ENCODE assay signal across 31 cellular contexts in the genomic region with DNA sequence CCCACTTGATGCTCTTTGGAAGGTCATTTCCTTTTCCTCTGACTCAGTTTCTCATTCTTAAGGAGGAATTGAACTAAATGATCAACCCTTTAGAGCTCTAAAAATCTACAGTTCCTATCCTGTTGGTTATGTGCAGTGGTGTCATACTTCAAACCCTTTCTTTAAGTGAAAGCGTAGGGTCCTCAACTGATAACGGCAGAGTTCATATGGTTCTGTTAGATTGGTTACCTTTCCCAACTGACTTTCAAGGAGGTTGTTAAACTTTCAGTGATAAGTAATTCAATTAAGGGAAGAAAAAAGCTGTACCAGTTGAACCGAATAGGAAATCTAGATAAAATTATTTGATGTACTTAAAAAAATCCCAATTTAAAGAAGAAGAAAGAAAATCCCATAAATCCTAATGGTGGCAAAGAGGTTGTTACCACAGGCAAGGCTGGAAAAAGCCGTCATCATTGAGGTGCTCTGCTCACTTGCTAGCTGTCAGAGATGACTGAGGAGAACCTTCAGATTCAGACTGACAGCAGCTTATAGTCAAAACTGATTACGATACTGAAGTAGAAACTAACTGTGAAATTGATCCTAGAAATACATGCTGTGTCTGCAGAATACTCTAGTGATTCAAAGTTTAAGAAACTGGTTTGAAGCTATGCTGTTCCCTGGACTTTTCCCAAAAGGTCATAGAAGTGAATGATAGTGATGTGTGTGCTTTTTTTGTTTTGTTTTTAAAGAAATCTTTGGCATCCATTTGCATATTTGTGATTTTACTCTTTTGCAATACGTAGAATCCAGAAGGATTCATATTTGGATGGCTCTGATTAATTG.
"Had no signal": no experiment of that assay in that cellular context is flagged by ENCODE, and none has a peak within 500 bp of the region (broad histone marks: within the 10 kb centered on the region; RNA-seq: fewer than 3 reads in every experiment).

No MANE protein-coding gene starts in this region.

- H3K9me3 ChIP-seq: ovary, psoas muscle, right lobe of liver, sigmoid colon, spleen, stomach, thoracic aorta, thyroid gland, tibial nerve, upper lobe of left lung, vagina had no signal

- H3K4me3 ChIP-seq: neural progenitor cell, ovary, psoas muscle, right lobe of liver, sigmoid colon, smooth muscle cell, spleen, stomach, thoracic aorta, thyroid gland, tibial nerve, upper lobe of left lung, vagina had no signal

- H3K4me1 Mint-ChIP-seq: nephron progenitor cell, neural progenitor cell had no signal

- H3K27ac ChIP-seq: neural progenitor cell, ovary, parathyroid adenoma, psoas muscle, right lobe of liver, sigmoid colon, spleen, stomach, thoracic aorta, thyroid gland, tibial nerve, upper lobe of left lung, vagina had no signal

- H3K79me2 ChIP-seq: parathyroid adenoma had no signal

- H3K27me3 ChIP-seq: neural progenitor cell, ovary, right lobe of liver, sigmoid colon, spleen, stomach, thyroid gland, tibial nerve, upper lobe of left lung, vagina had no signal

- H3K27ac Mint-ChIP-seq: naive thymus-derived CD8-positive, alpha-beta T cell; natural killer cell treated with Interleukin-12 subunit alpha and Interleukin-12 subunit beta and Interleukin-15 and Interleukin-18, amount 100 ng/mL, for 72 hours; nephron progenitor cell; neural progenitor cell; progenitor cell of endocrine pancreas; stimulated activated memory B cell treated with anti-CD40 and anti-IgM and Interleukin-4, amounts not matched to agents 10 μg/mL and 1 μg/mL and 100 μg/mL, for 72 hours; stimulated activated naive CD8-positive, alpha-beta T cell treated with anti-CD3 and anti-CD28 coated beads, Interleukin-15, Interleukin-2, amounts not matched to agents 100 ng/mL and 50 ng/mL, for 24 hours had no signal

- H3K9me3 Mint-ChIP-seq: naive thymus-derived CD8-positive, alpha-beta T cell; natural killer cell treated with Interleukin-12 subunit alpha and Interleukin-12 subunit beta and Interleukin-15 and Interleukin-18, amount 100 ng/mL, for 72 hours; nephron progenitor cell; neural progenitor cell; stimulated activated memory B cell treated with anti-CD40 and anti-IgM and Interleukin-4, amounts not matched to agents 10 μg/mL and 1 μg/mL and 100 μg/mL, for 72 hours; stimulated activated naive CD8-positive, alpha-beta T cell treated with anti-CD3 and anti-CD28 coated beads, Interleukin-15, Interleukin-2, amounts not matched to agents 100 ng/mL and 50 ng/mL, for 24 hours had no signal

- H3K27me3 Mint-ChIP-seq: naive thymus-derived CD8-positive, alpha-beta T cell; natural killer cell treated with Interleukin-12 subunit alpha and Interleukin-12 subunit beta and Interleukin-15 and Interleukin-18, amount 100 ng/mL, for 72 hours; progenitor cell of endocrine pancreas; stimulated activated memory B cell treated with anti-CD40 and anti-IgM and Interleukin-4, amounts not matched to agents 10 μg/mL and 1 μg/mL and 100 μg/mL, for 72 hours; stimulated activated naive CD8-positive, alpha-beta T cell treated with anti-CD3 and anti-CD28 coated beads, Interleukin-15, Interleukin-2, amounts not matched to agents 100 ng/mL and 50 ng/mL, for 24 hours had no signal

- H2AFZ ChIP-seq: neural progenitor cell, parathyroid adenoma had no signal

- DNase-seq: naive thymus-derived CD8-positive, alpha-beta T cell; nephron progenitor cell; occipital lobe; ovary; posterior cingulate gyrus; psoas muscle; right cardiac atrium; right lobe of liver; sigmoid colon; spleen; stimulated activated CD4-positive, alpha-beta T cell treated with anti-CD3 and anti-CD28 coated beads, Interleukin-12 subunit alpha, Interleukin-12 subunit beta, amount 100 ng/mL, for 4 hours; stimulated activated CD4-positive, alpha-beta T cell treated with anti-CD3 and anti-CD28 coated beads, Interleukin-1b, Interleukin-23, amount 100 ng/mL, for 48 hours; stimulated activated CD4-positive, alpha-beta T cell treated with anti-CD3 and anti-CD28 coated beads, Interleukin-4, amount 100 ng/mL, for 1 hour; stimulated activated CD4-positive, alpha-beta T cell treated with anti-CD3 and anti-CD28 coated beads, Interleukin-4, amount 100 ng/mL, for 4 hours; stimulated activated CD8-positive, alpha-beta memory T cell treated with anti-CD3 and anti-CD28 coated beads, Interleukin-4, amount 100 ng/mL, for 48 hours; stimulated activated naive CD4-positive, alpha-beta T cell; stomach; thyroid gland; trophoblast cell; upper lobe of left lung had no signal

- H3K9ac ChIP-seq: neural progenitor cell, parathyroid adenoma had no signal

- H3K36me3 ChIP-seq: neural progenitor cell, ovary had no signal

- H3K4me3 Mint-ChIP-seq: naive thymus-derived CD8-positive, alpha-beta T cell; natural killer cell treated with Interleukin-12 subunit alpha and Interleukin-12 subunit beta and Interleukin-15 and Interleukin-18, amount 100 ng/mL, for 72 hours; nephron progenitor cell; neural progenitor cell; stimulated activated memory B cell treated with anti-CD40 and anti-IgM and Interleukin-4, amounts not matched to agents 10 μg/mL and 1 μg/mL and 100 μg/mL, for 72 hours; stimulated activated naive CD8-positive, alpha-beta T cell treated with anti-CD3 and anti-CD28 coated beads, Interleukin-15, Interleukin-2, amounts not matched to agents 100 ng/mL and 50 ng/mL, for 24 hours had no signal

- FAIRE-seq: urothelium cell line had no signal

- H3K4me2 ChIP-seq: neural progenitor cell, smooth muscle cell had no signal

- H3K36me3 Mint-ChIP-seq: natural killer cell treated with Interleukin-12 subunit alpha and Interleukin-12 subunit beta and Interleukin-15 and Interleukin-18, amount 100 ng/mL, for 72 hours had no signal

- H3K4me1 ChIP-seq: neural progenitor cell, parathyroid adenoma, psoas muscle, sigmoid colon, spleen, stomach, thyroid gland, tibial nerve, upper lobe of left lung, vagina had no signal
